Comparison of ENCODE assay signal across 14 cellular contexts in genomic region chr12:29702972-29703371, GRCh38.
A peak's percentile ranks its signal among the peaks of the same experiment; 100 is the strongest.
DNase-seq lines count a peak whose midpoint lies in the region; ATAC-seq lines count a peak whose summit lies in the region.
"Had no signal": no experiment of that assay in that cellular context is flagged by ENCODE, and none has a peak within 500 bp of the region (broad histone marks: within the 10 kb centered on the region; RNA-seq: fewer than 3 reads in every experiment).

No MANE protein-coding gene starts in this region.

- no peaks in the 10 kb centered on the region for H3K9me3 ChIP-seq in BLaER1
- H3K9me3 ChIP-seq in BLaER1 treated with 17β-estradiol and CSF1 and Interleukin-3, amounts not matched to agents 10 nM and 100 nM (replicated peaks in 1 of 11): peaks cover 0 to 5% (median 0%) of the 10 kb centered on the region in 11 experiments; a peak in 3 of 22 replicates
- H3K9me3 ChIP-seq: A549, BE2C had no signal

- H3K4me2 ChIP-seq in BLaER1: peak overlapping the region; percentile 4; the same call in 1 of the 2 replicates
- H3K4me2 ChIP-seq in BLaER1 treated with 17β-estradiol and CSF1 and Interleukin-3, amounts not matched to agents 10 nM and 100 nM: peak overlapping the region; percentile 23 to 71 (median 45)
- H3K4me2 ChIP-seq: A549 had no signal

- no peaks in the 10 kb centered on the region for H3K27me3 ChIP-seq in BLaER1
- H3K27me3 ChIP-seq in BLaER1 treated with 17β-estradiol and CSF1 and Interleukin-3, amounts not matched to agents 10 nM and 100 nM: no peaks in the 10 kb centered on the region
- H3K27me3 ChIP-seq: BE2C had no signal

- H3K36me3 ChIP-seq in BLaER1: no peaks in the 10 kb centered on the region
- no peaks in the 10 kb centered on the region for H3K36me3 ChIP-seq in BLaER1 treated with 17β-estradiol and CSF1 and Interleukin-3, amounts not matched to agents 10 nM and 100 nM
- H3K36me3 ChIP-seq: BE2C had no signal

- no peak overlapping the region for H3K9ac ChIP-seq in BLaER1
- H3K9ac ChIP-seq in BLaER1 treated with 17β-estradiol and CSF1 and Interleukin-3, amounts not matched to agents 10 nM and 100 nM: peak overlapping the region in 3 of 11 experiments; percentile 4 to 34 (median 28); a peak in 4 of 22 replicates
- H3K9ac ChIP-seq: GM23248 had no signal

- ATAC-seq in HG03378 (IDR thresholded peaks at IDR 0.05; ENCODE audit: unreplicated experiment): no peak
- ATAC-seq: A549 had no signal

- H3K4me3 ChIP-seq in BLaER1: no peak overlapping the region
- no peak overlapping the region for H3K4me3 ChIP-seq in BLaER1 treated with 17β-estradiol and CSF1 and Interleukin-3, amounts not matched to agents 10 nM and 100 nM
- H3K4me3 ChIP-seq: A549, GM23248 had no signal

- DNase-seq in NOMO-1 (lab: John Stamatoyannopoulos, UW; ENCODE audit: unreplicated experiment in 2 of 2): peak; percentile 49 to 61
- DNase-seq in RPMI8226: peak; percentile 29
- DNase-seq in OCI-M2 (lab: John Stamatoyannopoulos, UW; ENCODE audit: unreplicated experiment): no peak
- DNase-seq in NCI-H510A (lab: John Stamatoyannopoulos, UW): no peak
- DNase-seq: BE2C; CD8-positive, alpha-beta memory T cell; DMS53; GF-D8; GM23248; H7 had no signal

- no peaks in the 10 kb centered on the region for H4K20me1 ChIP-seq in BLaER1
- H4K20me1 ChIP-seq in BLaER1 treated with 17β-estradiol and CSF1 and Interleukin-3, amounts not matched to agents 10 nM and 100 nM: no peaks in the 10 kb centered on the region

- no peak overlapping the region for H3K27ac ChIP-seq in BLaER1
- H3K27ac ChIP-seq in BLaER1 treated with 17β-estradiol and CSF1 and Interleukin-3, amounts not matched to agents 10 nM and 100 nM: peak overlapping the region in 8 of 11 experiments; percentile 17 to 70 (median 45); a peak in 13 of 22 replicates
- H3K27ac ChIP-seq: A549, GM23248 had no signal

- peaks cover 12% of the 10 kb centered on the region for H3K4me1 ChIP-seq in BLaER1
- peaks cover 12 to 36% (median 26%) of the 10 kb centered on the region in 10 experiments; a peak in 19 of 20 replicates for H3K4me1 ChIP-seq in BLaER1 treated with 17β-estradiol and CSF1 and Interleukin-3, amounts not matched to agents 10 nM and 100 nM
- H3K4me1 ChIP-seq: A549 had no signal

Comparison
In these comparisons a context has a peak if more than half of its experiments do, and no peak if none do; other contexts are left out.
1. DNase-seq: peak in NOMO-1 (2 of 2) and RPMI8226 (single experiment); none in OCI-M2 (single experiment) and NCI-H510A (single experiment).